23 cellular contexts compared by ENCODE assay signal in genomic region chr1:207996632-207997031, GRCh38.
"Had no signal": no experiment of that assay in that cellular context is flagged by ENCODE, and none has a peak within 500 bp of the region (broad histone marks: within the 10 kb centered on the region; RNA-seq: fewer than 3 reads in every experiment).

No MANE protein-coding gene starts in this region.

- DNase-seq: activated CD4-positive, alpha-beta T cell treated with anti-CD3 and anti-CD28 coated beads, Interleukin-2, amount 50 U/mL, for 1 hour; activated CD4-positive, CD25-positive, alpha-beta regulatory T cell treated with anti-CD3 and anti-CD28 coated beads, Interleukin-2, amount 50 U/mL, for 72 hours; activated CD8-positive, alpha-beta memory T cell treated with anti-CD3 and anti-CD28 coated beads, Interleukin-2, amount 50 U/mL, for 4 hours; activated naive CD4-positive, alpha-beta T cell treated with anti-CD3 and anti-CD28 coated beads, Interleukin-2, amount 10 ng/mL, durations not matched to agents 7 days and 5 days; activated naive CD8-positive, alpha-beta T cell treated with anti-CD3 and anti-CD28 coated beads, Interleukin-2, amount 50 U/mL, for 24 hours; activated T-cell treated with anti-CD3 and anti-CD28 coated beads, Interleukin-2, amount 50 U/mL, for 4 hours; anterior cingulate cortex; caudate nucleus; foreskin fibroblast; left colon; lower lobe of right lung; natural killer cell; sigmoid colon; stimulated activated CD4-positive, alpha-beta T cell treated with anti-CD3 and anti-CD28 coated beads, Interleukin-4, amount 100 ng/mL, for 4 hours; upper lobe of left lung had no signal

- H3K9me3 ChIP-seq: lower lobe of right lung, neutrophil, sigmoid colon, thoracic aorta, upper lobe of left lung had no signal

- H3K27ac ChIP-seq: epithelial cell of prostate, hepatocyte, lower lobe of right lung, neutrophil, sigmoid colon, thoracic aorta, upper lobe of left lung, VCaP had no signal

- H3K4me1 Mint-ChIP-seq: activated naive CD4-positive, alpha-beta T cell treated with anti-CD3 and anti-CD28 coated beads, Interleukin-2, amount 10 ng/mL, durations not matched to agents 7 days and 5 days; activated naive CD8-positive, alpha-beta T cell treated with anti-CD3 and anti-CD28 coated beads, Interleukin-2, amount 50 U/mL, for 24 hours; natural killer cell; stimulated activated memory B cell treated with anti-CD40 and anti-IgM and Interleukin-4, amounts not matched to agents 10 μg/mL and 1 μg/mL and 100 μg/mL, for 72 hours had no signal

- H3K4me1 ChIP-seq: lower lobe of right lung had no signal

- H3K36me3 ChIP-seq: lower lobe of right lung, neutrophil, sigmoid colon, thoracic aorta, upper lobe of left lung had no signal

- ATAC-seq: activated naive CD8-positive, alpha-beta T cell treated with anti-CD3 and anti-CD28 coated beads, Interleukin-2, amount 50 U/mL, for 24 hours; activated T-cell treated with anti-CD3 and anti-CD28 coated beads, Interleukin-2, amount 50 U/mL, for 4 hours; left colon; lower lobe of right lung; natural killer cell; stimulated activated memory B cell treated with anti-CD40 and anti-IgM and Interleukin-4, amounts not matched to agents 10 μg/mL and 1 μg/mL and 100 μg/mL, for 72 hours had no signal

- H3K36me3 Mint-ChIP-seq: activated naive CD4-positive, alpha-beta T cell treated with anti-CD3 and anti-CD28 coated beads, Interleukin-2, amount 10 ng/mL, durations not matched to agents 7 days and 5 days; brain; natural killer cell; stimulated activated memory B cell treated with anti-CD40 and anti-IgM and Interleukin-4, amounts not matched to agents 10 μg/mL and 1 μg/mL and 100 μg/mL, for 72 hours had no signal

- H3K27me3 ChIP-seq: neutrophil, sigmoid colon, upper lobe of left lung had no signal

- H3K4me3 Mint-ChIP-seq: activated naive CD4-positive, alpha-beta T cell treated with anti-CD3 and anti-CD28 coated beads, Interleukin-2, amount 10 ng/mL, durations not matched to agents 7 days and 5 days; activated naive CD8-positive, alpha-beta T cell treated with anti-CD3 and anti-CD28 coated beads, Interleukin-2, amount 50 U/mL, for 24 hours; activated T-cell treated with anti-CD3 and anti-CD28 coated beads, Interleukin-2, amount 50 U/mL, for 4 hours; brain; natural killer cell; stimulated activated memory B cell treated with anti-CD40 and anti-IgM and Interleukin-4, amounts not matched to agents 10 μg/mL and 1 μg/mL and 100 μg/mL, for 72 hours; T-helper 2 cell treated with Interferon-gamma antibody and Interleukin-4, amounts not matched to agents 5 μg/mL and 100 μg/mL, for 36 hours had no signal

- H3K9me3 Mint-ChIP-seq: activated naive CD4-positive, alpha-beta T cell treated with anti-CD3 and anti-CD28 coated beads, Interleukin-2, amount 10 ng/mL, durations not matched to agents 7 days and 5 days; activated naive CD8-positive, alpha-beta T cell treated with anti-CD3 and anti-CD28 coated beads, Interleukin-2, amount 50 U/mL, for 24 hours; activated T-cell treated with anti-CD3 and anti-CD28 coated beads, Interleukin-2, amount 50 U/mL, for 4 hours; natural killer cell; stimulated activated memory B cell treated with anti-CD40 and anti-IgM and Interleukin-4, amounts not matched to agents 10 μg/mL and 1 μg/mL and 100 μg/mL, for 72 hours; T-helper 2 cell treated with Interferon-gamma antibody and Interleukin-4, amounts not matched to agents 5 μg/mL and 100 μg/mL, for 36 hours had no signal

- H3K4me3 ChIP-seq: hepatocyte, lower lobe of right lung, sigmoid colon, thoracic aorta, upper lobe of left lung had no signal

- H3K27ac Mint-ChIP-seq: activated naive CD4-positive, alpha-beta T cell treated with anti-CD3 and anti-CD28 coated beads, Interleukin-2, amount 10 ng/mL, durations not matched to agents 7 days and 5 days; activated naive CD8-positive, alpha-beta T cell treated with anti-CD3 and anti-CD28 coated beads, Interleukin-2, amount 50 U/mL, for 24 hours; natural killer cell; stimulated activated memory B cell treated with anti-CD40 and anti-IgM and Interleukin-4, amounts not matched to agents 10 μg/mL and 1 μg/mL and 100 μg/mL, for 72 hours; T-helper 2 cell treated with Interferon-gamma antibody and Interleukin-4, amounts not matched to agents 5 μg/mL and 100 μg/mL, for 36 hours had no signal
